12 cellular contexts compared by ENCODE assay signal in the genomic region with DNA sequence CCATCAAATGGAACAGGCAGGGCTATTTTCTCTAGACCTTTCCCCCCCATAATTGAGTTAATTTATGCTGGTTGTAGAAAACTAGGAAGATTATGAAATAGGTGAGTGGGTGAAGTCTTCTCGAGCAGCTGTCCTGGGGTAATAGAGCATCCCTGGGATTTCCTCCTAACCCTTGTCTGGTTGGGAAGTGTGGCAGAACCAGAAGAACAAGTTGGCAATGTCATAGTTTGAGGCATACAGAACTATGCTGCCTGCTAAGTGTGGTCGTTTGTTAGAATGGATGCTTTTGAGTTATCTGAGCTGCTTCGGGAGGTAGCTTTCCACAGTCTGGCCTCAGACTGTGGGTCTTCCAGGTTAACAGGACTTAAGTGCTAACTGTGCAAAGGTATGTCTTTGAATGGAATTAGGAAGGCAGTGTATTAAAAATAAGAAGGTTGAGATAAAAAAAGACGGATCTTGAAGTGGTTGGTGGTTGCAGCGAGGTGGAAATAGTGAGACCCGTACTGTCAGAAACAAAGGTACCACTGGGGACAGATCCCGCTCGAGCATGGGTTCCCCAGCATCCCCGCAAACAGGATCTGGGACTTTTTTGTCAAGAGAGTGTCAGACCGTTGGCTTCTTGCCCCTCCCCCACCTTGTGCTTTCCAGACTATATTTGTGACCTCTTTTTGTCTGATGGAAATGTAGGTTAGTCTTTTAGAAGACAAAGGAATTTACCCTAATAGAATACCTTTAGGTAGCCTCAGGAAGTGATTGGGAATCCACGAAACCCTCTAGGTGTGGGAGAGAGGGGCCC. TPM values are rescaled to one million over a fixed set of nuclear protein-coding genes. Genes with fewer than 3 reads are reported as not detected.
DNase-seq lines count a peak whose midpoint lies in the region; ATAC-seq lines count a peak whose summit lies in the region.
"Had no signal": no experiment of that assay in that cellular context is flagged by ENCODE, and none has a peak within 500 bp of the region (broad histone marks: within the 10 kb centered on the region; RNA-seq: fewer than 3 reads in every experiment).

No MANE protein-coding gene starts in this region.

- no peaks in the 10 kb centered on the region for H3K9me3 Mint-ChIP-seq in activated naive CD4-positive, alpha-beta T cell treated with anti-CD3 and anti-CD28 coated beads, Interleukin-2, amount 50 U/mL, for 72 hours
- H3K9me3 Mint-ChIP-seq: dendritic cell treated with granulocyte-macrophage colony-stimulating factor and Interleukin-4, amounts not matched to agents 40 ng/mL and 50 ng/mL, for 4 days had no signal

- H3K27ac Mint-ChIP-seq in activated naive CD4-positive, alpha-beta T cell treated with anti-CD3 and anti-CD28 coated beads, Interleukin-2, amount 50 U/mL, for 72 hours = peak overlapping the region; percentile 24 to 62

- DNase-seq in activated naive CD4-positive, alpha-beta T cell treated with anti-CD3 and anti-CD28 coated beads, Interleukin-2, amount 50 U/mL, for 72 hours (ENCODE audit: low spot score in 2 of 2) = no peak
- no peak for DNase-seq in activated naive CD4-positive, alpha-beta T cell treated with anti-CD3 and anti-CD28 coated beads, Interleukin-2, amount 50 U/mL, for 16 hours
- DNase-seq in T-helper 9 cell (peak; percentile 27), islet precursor cell (peak; percentile 67), NCI-H524 treated with DMSO at 0.1 percent for 48 hours (lab: John Stamatoyannopoulos, UW) (no peak), T1000 (lab: John Stamatoyannopoulos, UW) (no peak)
- DNase-seq: GOT3, NCI-H2029 treated with DMSO at 0.1 percent for 48 hours, testis had no signal

- peaks cover 14 to 23% of the 10 kb centered on the region in 2 donors for H3K36me3 Mint-ChIP-seq in activated naive CD4-positive, alpha-beta T cell treated with anti-CD3 and anti-CD28 coated beads, Interleukin-2, amount 50 U/mL, for 72 hours

- no peak for ATAC-seq in activated naive CD4-positive, alpha-beta T cell treated with anti-CD3 and anti-CD28 coated beads, Interleukin-2, amount 50 U/mL, for 72 hours
- ATAC-seq in HG02571 (IDR thresholded peaks at IDR 0.05; ENCODE audit: unreplicated experiment) (no peak), GM21737 (IDR thresholded peaks at IDR 0.05; ENCODE audit: unreplicated experiment) (no peak)

RNA-seq across cellular contexts. Expression of a gene that starts 4.0 kb away (rescaled TPM):
- total RNA-seq in activated naive CD4-positive, alpha-beta T cell treated with anti-CD3 and anti-CD28 coated beads, Interleukin-2, amount 50 U/mL, for 72 hours = 100 to 1,000 TPM; 122 to 134 TPM

Comparison
In these comparisons a context has a peak if more than half of its experiments do, and no peak if none do; other contexts are left out.
1. DNase-seq: peak in T-helper 9 cell (single experiment) and islet precursor cell (single experiment); none in activated naive CD4-positive, alpha-beta T cell treated with anti-CD3 and anti-CD28 coated beads, Interleukin-2, amount 50 U/mL, for 72 hours (0 of 2), activated naive CD4-positive, alpha-beta T cell treated with anti-CD3 and anti-CD28 coated beads, Interleukin-2, amount 50 U/mL, for 16 hours (single experiment), NCI-H524 treated with DMSO at 0.1 percent for 48 hours (single experiment) and T1000 (single experiment).